ENCODE assay signal across 20 cellular contexts in genomic region chr13:37905736-37906135, GRCh38. TPM values are rescaled to one million over a fixed set of nuclear protein-coding genes. Genes with fewer than 3 reads are reported as not detected.
DNase-seq lines count a peak whose midpoint lies in the region; ATAC-seq and TF ChIP-seq lines count a peak whose summit lies in the region.
"Had no signal": no experiment of that assay in that cellular context is flagged by ENCODE, and none has a peak within 500 bp of the region (broad histone marks: within the 10 kb centered on the region; RNA-seq: fewer than 3 reads in every experiment).

No MANE protein-coding gene starts in this region.

- no peaks in the 10 kb centered on the region for H3K79me2 ChIP-seq in osteoblast (ENCODE audit: insufficient read depth, low read length)

- H3K36me3 ChIP-seq in BLaER1 (no peaks in the 10 kb centered on the region), osteoblast (ENCODE audit: insufficient read depth, low read length) (no peaks in the 10 kb centered on the region)
- H3K36me3 ChIP-seq: BE2C had no signal

- peak overlapping the region; percentile 60; the same call in 1 of the 2 replicates for H3K9ac ChIP-seq in BLaER1

- H4K20me1 ChIP-seq in BLaER1 (no peaks in the 10 kb centered on the region), osteoblast (ENCODE audit: insufficient read depth, low read length) (no peaks in the 10 kb centered on the region)

- TF ChIP-seq CTCF in astrocyte of the spinal cord (IDR thresholded peaks at IDR 0.05; ENCODE audit: low read depth, low read length) = no peak
- TF ChIP-seq CTCF in osteoblast (IDR thresholded peaks at IDR 0.05; ENCODE audit: extremely low read depth, low read depth, low read length) = no peak

- H3K4me1 ChIP-seq in BLaER1 (peaks cover 30% of the 10 kb centered on the region), osteoblast (ENCODE audit: insufficient read depth, low read length) (peaks cover 14% of the 10 kb centered on the region)
- H3K4me1 ChIP-seq: BE2C had no signal

- H3K4me3 ChIP-seq in BLaER1 (no peak overlapping the region), astrocyte of the spinal cord (ENCODE audit: low read depth, low read length) (no peak overlapping the region), osteoblast (ENCODE audit: insufficient read depth, low read length) (no peak overlapping the region)

- peak overlapping the region; percentile 76 for H3K27ac ChIP-seq in BLaER1
- H3K27ac ChIP-seq in osteoblast (ENCODE audit: low read depth, low read length) = no peak overlapping the region
- H3K27ac ChIP-seq: HL-60 had no signal

- peak overlapping the region; percentile 11 for H2AFZ ChIP-seq in osteoblast (ENCODE audit: low read length)

- H3K9me3 ChIP-seq in BLaER1 (peaks cover 21% of the 10 kb centered on the region; the same call in 1 of the 2 replicates), osteoblast (ENCODE audit: low read depth, low read length) (no peaks in the 10 kb centered on the region)
- H3K9me3 ChIP-seq: BE2C had no signal

- H3K27me3 ChIP-seq in BLaER1 (no peaks in the 10 kb centered on the region), osteoblast (ENCODE audit: insufficient read depth, low read length) (no peaks in the 10 kb centered on the region)
- H3K27me3 ChIP-seq: BE2C had no signal

- no peak for ATAC-seq in HG03097 (IDR thresholded peaks at IDR 0.05; ENCODE audit: low FRiP score, unreplicated experiment)
- ATAC-seq: HCT116 had no signal

- peak overlapping the region; percentile 48 for H3K4me2 ChIP-seq in BLaER1
- H3K4me2 ChIP-seq in osteoblast (ENCODE audit: insufficient read depth, low read length) = peak overlapping the region; percentile 64

- peak; percentile 61 for DNase-seq in LHCN-M2 (ENCODE audit: low read depth)
- DNase-seq in astrocyte of the spinal cord (ENCODE audit: low read depth, low spot score) = peak; percentile 39
- DNase-seq in osteoblast (ENCODE audit: insufficient read length, low spot score, missing footprints) = no peak
- no peak for DNase-seq in NCI-H774 (lab: John Stamatoyannopoulos, UW)
- DNase-seq in activated gamma-delta T cell treated with Interleukin-2 at 50 U/mL for 16 hours = no peak
- no peak for DNase-seq in OCI-M2 (lab: John Stamatoyannopoulos, UW; ENCODE audit: unreplicated experiment)
- DNase-seq: BE2C; CD8-positive, alpha-beta memory T cell; DND-41; KBM-7; MM.1S; NCI-H1105 treated with DMSO at 0.1 percent for 48 hours; NCI-H187 treated with DMSO at 0.1 percent for 48 hours; NCI-H2171; SIG-M5; SW 1271 had no signal

- in situ Hi-C loops in astrocyte of the spinal cord (cut with HindIII; ENCODE audit: low sequenced_read_pairs) = no loop called here

RNA-seq across cellular contexts. Expression of gene TRPC4, which starts 36.2 kb away (rescaled TPM):
- total RNA-seq in LHCN-M2 (2014; rRNA removed) = 0.26 and 1.1 TPM in 2 replicates
- polyA plus RNA-seq in LHCN-M2 (2012) = 0.69 TPM
- total RNA-seq in osteoblast = 8.3 and 9.8 TPM in 2 replicates
- total RNA-seq: CD8-positive, alpha-beta memory T cell had no signal
- polyA plus RNA-seq: CD8-positive, alpha-beta memory T cell had no signal

Comparison
In these comparisons a context has a peak if more than half of its experiments do, and no peak if none do; other contexts are left out.
1. DNase-seq: peak in LHCN-M2 (single experiment) and astrocyte of the spinal cord (single experiment); none in osteoblast (single experiment), NCI-H774 (single experiment), activated gamma-delta T cell treated with Interleukin-2 at 50 U/mL for 16 hours (single experiment) and OCI-M2 (single experiment).